In genomic region chr2:1387954-1388725, GRCh38 we compare ENCODE assay signal across 1 cellular context.
TF ChIP-seq lines count a peak whose summit lies in the region.

No MANE protein-coding gene starts in this region.

TF ChIP-seq in WTC11, 78 proteins besides CTCF, POLR2A, EP300 and RAD21:
- TF ChIP-seq, protein P1, sequence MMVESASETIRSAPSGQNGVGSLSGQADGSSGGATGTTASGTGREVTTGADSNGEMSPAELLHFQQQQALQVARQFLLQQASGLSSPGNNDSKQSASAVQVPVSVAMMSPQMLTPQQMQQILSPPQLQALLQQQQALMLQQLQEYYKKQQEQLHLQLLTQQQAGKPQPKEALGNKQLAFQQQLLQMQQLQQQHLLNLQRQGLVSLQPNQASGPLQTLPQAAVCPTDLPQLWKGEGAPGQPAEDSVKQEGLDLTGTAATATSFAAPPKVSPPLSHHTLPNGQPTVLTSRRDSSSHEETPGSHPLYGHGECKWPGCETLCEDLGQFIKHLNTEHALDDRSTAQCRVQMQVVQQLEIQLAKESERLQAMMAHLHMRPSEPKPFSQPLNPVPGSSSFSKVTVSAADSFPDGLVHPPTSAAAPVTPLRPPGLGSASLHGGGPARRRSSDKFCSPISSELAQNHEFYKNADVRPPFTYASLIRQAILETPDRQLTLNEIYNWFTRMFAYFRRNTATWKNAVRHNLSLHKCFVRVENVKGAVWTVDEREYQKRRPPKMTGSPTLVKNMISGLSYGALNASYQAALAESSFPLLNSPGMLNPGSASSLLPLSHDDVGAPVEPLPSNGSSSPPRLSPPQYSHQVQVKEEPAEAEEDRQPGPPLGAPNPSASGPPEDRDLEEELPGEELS (CRISPR knock-in tag; IDR thresholded peaks at IDR 0.05), result peak; percentile 41; the same call in 1 of the 2 replicates
- 0 out of 2 replicates have a peak, but pooled peaks have one; percentile 32 for TF ChIP-seq CREB1 (CRISPR knock-in tag; IDR thresholded peaks at IDR 0.05)
- TF ChIP-seq, protein P2, sequence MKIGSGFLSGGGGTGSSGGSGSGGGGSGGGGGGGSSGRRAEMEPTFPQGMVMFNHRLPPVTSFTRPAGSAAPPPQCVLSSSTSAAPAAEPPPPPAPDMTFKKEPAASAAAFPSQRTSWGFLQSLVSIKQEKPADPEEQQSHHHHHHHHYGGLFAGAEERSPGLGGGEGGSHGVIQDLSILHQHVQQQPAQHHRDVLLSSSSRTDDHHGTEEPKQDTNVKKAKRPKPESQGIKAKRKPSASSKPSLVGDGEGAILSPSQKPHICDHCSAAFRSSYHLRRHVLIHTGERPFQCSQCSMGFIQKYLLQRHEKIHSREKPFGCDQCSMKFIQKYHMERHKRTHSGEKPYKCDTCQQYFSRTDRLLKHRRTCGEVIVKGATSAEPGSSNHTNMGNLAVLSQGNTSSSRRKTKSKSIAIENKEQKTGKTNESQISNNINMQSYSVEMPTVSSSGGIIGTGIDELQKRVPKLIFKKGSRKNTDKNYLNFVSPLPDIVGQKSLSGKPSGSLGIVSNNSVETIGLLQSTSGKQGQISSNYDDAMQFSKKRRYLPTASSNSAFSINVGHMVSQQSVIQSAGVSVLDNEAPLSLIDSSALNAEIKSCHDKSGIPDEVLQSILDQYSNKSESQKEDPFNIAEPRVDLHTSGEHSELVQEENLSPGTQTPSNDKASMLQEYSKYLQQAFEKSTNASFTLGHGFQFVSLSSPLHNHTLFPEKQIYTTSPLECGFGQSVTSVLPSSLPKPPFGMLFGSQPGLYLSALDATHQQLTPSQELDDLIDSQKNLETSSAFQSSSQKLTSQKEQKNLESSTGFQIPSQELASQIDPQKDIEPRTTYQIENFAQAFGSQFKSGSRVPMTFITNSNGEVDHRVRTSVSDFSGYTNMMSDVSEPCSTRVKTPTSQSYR (CRISPR knock-in tag; IDR thresholded peaks at IDR 0.05), result peak; percentile 80; the same call in 1 of the 2 replicates
- peak; percentile 94 for TF ChIP-seq FOXK1 (CRISPR knock-in tag; IDR thresholded peaks at IDR 0.05)
- TF ChIP-seq FOXP1 (CRISPR knock-in tag; IDR thresholded peaks at IDR 0.05; ENCODE audit: borderline replicate concordance), result peak; percentile 78; the same call in 1 of the 2 replicates
TF ChIP-seq in WTC11: peak in this region for 5; not testable (repeated sequence) for 73.
